In genomic region chr1:121271143-121271715, GRCh38 we compare ENCODE assay signal across 8 cellular contexts.
DNase-seq lines count a peak whose midpoint lies in the region; ATAC-seq lines count a peak whose summit lies in the region.
"Not testable (repeated sequence)": the region's sequence is repeated elsewhere in the genome, so short reads cannot be mapped to it uniquely, and the experiment has no call there.

No MANE protein-coding gene starts in this region.

- not testable (repeated sequence) for H3K9me2 ChIP-seq in Karpas-422 (replicated peaks; ENCODE audit: insufficient read depth, low read length)

- not testable (repeated sequence) for H4K20me1 ChIP-seq in Karpas-422 (ENCODE audit: insufficient read depth, low read depth, low read length)

- not testable (repeated sequence) for H3K4me2 ChIP-seq in Karpas-422 (ENCODE audit: low read depth, low read length, poor library complexity, severe bottlenecking)

- peak; percentile 36 for DNase-seq in Karpas-422
- DNase-seq in left lobe of liver (ENCODE audit: low spot score); stimulated activated naive CD8-positive, alpha-beta T cell treated with anti-CD3 and anti-CD28 coated beads, Interleukin-15, Interleukin-2, amounts not matched to agents 100 U/mL and 50 U/mL, for 24 hours: not testable (repeated sequence)

- not testable (repeated sequence) for H2AFZ ChIP-seq in Karpas-422 (ENCODE audit: low read length)

- H3K27me3 ChIP-seq in Karpas-422 (ENCODE audit: low read length) = not testable (repeated sequence)

- not testable (repeated sequence) for H3K4me1 ChIP-seq in Karpas-422 (ENCODE audit: low read length)

- not testable (repeated sequence) for H3K79me2 ChIP-seq in Karpas-422 (ENCODE audit: low read length)

- not testable (repeated sequence) for H3K9ac ChIP-seq in Karpas-422 (ENCODE audit: low read length)

- H3K27ac ChIP-seq in Karpas-422 (ENCODE audit: low read length) = not testable (repeated sequence)

- ATAC-seq in GM18502 (IDR thresholded peaks at IDR 0.05; ENCODE audit: poor library complexity, unreplicated experiment) = peak; percentile 50
- ATAC-seq in GM19455 (IDR thresholded peaks at IDR 0.05; ENCODE audit: unreplicated experiment) = peak; percentile 56
- peak; percentile 45 for ATAC-seq in HG02642 (IDR thresholded peaks at IDR 0.05; ENCODE audit: poor library complexity, unreplicated experiment)
- ATAC-seq in HG03066 (IDR thresholded peaks at IDR 0.05; ENCODE audit: low read depth, unreplicated experiment) = peak; percentile 40
- peak; percentile 30 to 52 for ATAC-seq in activated CD4-positive, CD25-positive, alpha-beta regulatory T cell treated with anti-CD3 and anti-CD28 coated beads, Interleukin-2, amount 50 U/mL, for 24 hours
- peak; percentile 33 for ATAC-seq in left lobe of liver
- peak; percentile 47 for ATAC-seq in stimulated activated naive CD8-positive, alpha-beta T cell treated with anti-CD3 and anti-CD28 coated beads, Interleukin-15, Interleukin-2, amounts not matched to agents 100 U/mL and 50 U/mL, for 24 hours

- not testable (repeated sequence) for H3K4me3 ChIP-seq in Karpas-422 (ENCODE audit: low read length)

- H3K9me3 ChIP-seq in Karpas-422 (ENCODE audit: low read length) = not testable (repeated sequence)

- H3K36me3 ChIP-seq in Karpas-422 (ENCODE audit: insufficient read depth, low read length) = not testable (repeated sequence)
